Comparison of ENCODE assay signal across 9 cellular contexts in genomic region chr1:200905411-200906052, GRCh38. TPM values are rescaled to one million over a fixed set of nuclear protein-coding genes. Genes with fewer than 3 reads are reported as not detected.
DNase-seq lines count a peak whose midpoint lies in the region; ATAC-seq and TF ChIP-seq lines count a peak whose summit lies in the region.
"Had no signal": no experiment of that assay in that cellular context is flagged by ENCODE, and none has a peak within 500 bp of the region (broad histone marks: within the 10 kb centered on the region; RNA-seq: fewer than 3 reads in every experiment).

No MANE protein-coding gene starts in this region.

- ATAC-seq in stimulated activated naive B cell treated with anti-CD40 and anti-IgM and Interleukin-4, amounts not matched to agents 10 μg/mL and 1 μg/mL and 100 μg/mL, for 72 hours (replicated peaks) = peak; percentile 70 to 77
- no peak for ATAC-seq in gastrocnemius medialis

- H3K27me3 Mint-ChIP-seq in stimulated activated naive B cell treated with anti-CD40 and anti-IgM and Interleukin-4, amounts not matched to agents 10 μg/mL and 1 μg/mL and 100 μg/mL, for 72 hours = peaks cover 5 to 10% of the 10 kb centered on the region in 2 donors

- H3K27me3 ChIP-seq in brain microvascular endothelial cell (replicated peaks) (no peaks in the 10 kb centered on the region), gastrocnemius medialis (no peaks in the 10 kb centered on the region)

- no peaks in the 10 kb centered on the region for H3K36me3 Mint-ChIP-seq in stimulated activated naive B cell treated with anti-CD40 and anti-IgM and Interleukin-4, amounts not matched to agents 10 μg/mL and 1 μg/mL and 100 μg/mL, for 72 hours

- peaks cover 3% of the 10 kb centered on the region in 2 donors for H3K9me3 Mint-ChIP-seq in stimulated activated naive B cell treated with anti-CD40 and anti-IgM and Interleukin-4, amounts not matched to agents 10 μg/mL and 1 μg/mL and 100 μg/mL, for 72 hours

- H3K27ac ChIP-seq in brain microvascular endothelial cell = no peak overlapping the region
- no peak overlapping the region for H3K27ac ChIP-seq in gastrocnemius medialis
- H3K27ac ChIP-seq: C4-2B had no signal

- H3K36me3 ChIP-seq in brain microvascular endothelial cell (replicated peaks) (no peaks in the 10 kb centered on the region), gastrocnemius medialis (no peaks in the 10 kb centered on the region)

- peaks cover 9 to 15% of the 10 kb centered on the region in 2 donors for H3K4me1 Mint-ChIP-seq in stimulated activated naive B cell treated with anti-CD40 and anti-IgM and Interleukin-4, amounts not matched to agents 10 μg/mL and 1 μg/mL and 100 μg/mL, for 72 hours

- H3K4me3 ChIP-seq in brain microvascular endothelial cell (ENCODE audit: low read depth, low read length) (no peak overlapping the region), gastrocnemius medialis (no peak overlapping the region)

- H3K4me3 Mint-ChIP-seq in stimulated activated naive B cell treated with anti-CD40 and anti-IgM and Interleukin-4, amounts not matched to agents 10 μg/mL and 1 μg/mL and 100 μg/mL, for 72 hours = no peak overlapping the region

- DNase-seq in activated gamma-delta T cell treated with Interleukin-2 at 50 U/mL for 16 hours (peak; percentile 46), activated gamma-delta T cell (lab: John Stamatoyannopoulos, UW) (no peak), HT1080 (ENCODE audit: low read depth) (peak; percentile 65), brain microvascular endothelial cell (peak; percentile 9), gastrocnemius medialis (no peak), NCI-H1930 (lab: John Stamatoyannopoulos, UW) (no peak), anterior cingulate cortex (lab: John Stamatoyannopoulos, UW) (no peak)
- no peak for DNase-seq in stimulated activated naive B cell treated with anti-CD40 and anti-IgM and Interleukin-4, amounts not matched to agents 10 μg/mL and 1 μg/mL and 100 μg/mL, for 72 hours

- no peaks in the 10 kb centered on the region for H3K4me1 ChIP-seq in gastrocnemius medialis

- TF ChIP-seq CTCF in brain microvascular endothelial cell (IDR thresholded peaks at IDR 0.05; ENCODE audit: low read depth, low read length, missing control alignments) (no peak), gastrocnemius medialis (IDR thresholded peaks at IDR 0.05 in 4 of 5, conservative IDR thresholded peaks at IDR 0.05 in 1 of 5) (no peak)

- H3K27ac Mint-ChIP-seq in stimulated activated naive B cell treated with anti-CD40 and anti-IgM and Interleukin-4, amounts not matched to agents 10 μg/mL and 1 μg/mL and 100 μg/mL, for 72 hours = no peak overlapping the region

- H3K9me3 ChIP-seq in gastrocnemius medialis = no peaks in the 10 kb centered on the region

- no peak for TF ChIP-seq POLR2A in gastrocnemius medialis (IDR thresholded peaks at IDR 0.05)

- intact Hi-C loops in gastrocnemius medialis (cut with DNase I; ENCODE audit: low total_unique reads) = no loop called here

- in situ Hi-C loops in brain microvascular endothelial cell (cut with HindIII; ENCODE audit: low pct_ligation_motif_present, low sequenced_read_pairs) = no loop called here
- in situ Hi-C loops in gastrocnemius medialis (cut with MboI; ENCODE audit: low sequenced_read_pairs in 4 of 4) = no loop called here

RNA-seq across cellular contexts. Expression of gene INAVA, which starts 10.8 kb away (rescaled TPM):
- not detected in 2 replicates for total RNA-seq in HT1080 (2014; rRNA removed; shearing (Covaris generic))
- polyA plus RNA-seq in HT1080 (2015; cell fraction: cytosol; rRNA removed) = 0.06 TPM in 1 of 2 replicates, not detected in the other
- 0.02 and 0.06 TPM in 2 replicates for polyA plus RNA-seq in HT1080 (2015; cell fraction: nucleus; rRNA removed)
- under 1 TPM in 1 of 4 donors, not detected in 3; 0.58 TPM for total RNA-seq in gastrocnemius medialis

RNA-seq across cellular contexts. Expression of gene GPR25, which starts 32.8 kb away (rescaled TPM):
- not detected in 2 replicates for total RNA-seq in HT1080 (2014; rRNA removed; shearing (Covaris generic))
- polyA plus RNA-seq in HT1080 (2015; cell fraction: cytosol; rRNA removed) = not detected in 2 replicates
- not detected in 2 replicates for polyA plus RNA-seq in HT1080 (2015; cell fraction: nucleus; rRNA removed)
- total RNA-seq in gastrocnemius medialis = under 1 TPM in 1 of 4 donors, not detected in 3; 0.24 TPM

Comparison
In these comparisons a context has a peak if more than half of its experiments do, and no peak if none do; other contexts are left out.
1. DNase-seq: peak in activated gamma-delta T cell treated with Interleukin-2 at 50 U/mL for 16 hours (single experiment), HT1080 (single experiment) and brain microvascular endothelial cell (single experiment); none in activated gamma-delta T cell (single experiment), stimulated activated naive B cell treated with anti-CD40 and anti-IgM and Interleukin-4, amounts not matched to agents 10 μg/mL and 1 μg/mL and 100 μg/mL, for 72 hours (single experiment), gastrocnemius medialis (0 of 2), NCI-H1930 (0 of 2) and anterior cingulate cortex (0 of 58).
2. ATAC-seq: peak in stimulated activated naive B cell treated with anti-CD40 and anti-IgM and Interleukin-4, amounts not matched to agents 10 μg/mL and 1 μg/mL and 100 μg/mL, for 72 hours (2 of 2); none in gastrocnemius medialis (0 of 2).